8 cellular contexts compared by ENCODE assay signal in the genomic region with DNA sequence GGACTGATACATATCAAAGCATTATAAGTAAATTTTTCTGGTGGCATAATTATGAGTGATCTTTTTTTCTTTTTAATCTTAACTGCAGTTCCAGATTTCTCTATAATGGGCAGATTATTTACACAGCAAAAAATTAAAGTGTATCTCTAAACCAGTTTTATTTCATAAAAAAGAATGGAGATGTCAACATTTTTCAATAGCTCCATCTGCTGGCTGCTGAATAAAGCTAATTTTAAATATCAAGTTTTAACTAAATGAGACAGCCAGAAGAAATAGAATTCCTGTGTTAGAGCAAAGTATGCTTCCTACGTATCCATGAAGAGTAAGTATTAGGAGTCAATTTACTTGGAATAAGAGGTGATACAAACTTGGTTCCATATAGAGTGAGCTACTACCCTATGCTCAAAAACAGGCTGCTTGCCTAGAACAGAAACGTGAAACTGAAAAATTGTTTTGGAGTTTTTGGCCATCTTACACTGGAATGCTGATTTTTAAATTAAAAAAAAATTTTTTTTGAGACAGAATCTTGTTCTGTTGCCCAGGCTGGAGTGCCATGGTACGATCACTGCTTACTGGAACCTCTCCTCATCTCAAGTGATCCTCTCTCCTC. TPM values are rescaled to one million over a fixed set of nuclear protein-coding genes. Genes with fewer than 3 reads are reported as not detected.
DNase-seq lines count a peak whose midpoint lies in the region; ATAC-seq and TF ChIP-seq lines count a peak whose summit lies in the region.

No MANE protein-coding gene starts in this region.

- POLR2A ChIA-PET in AG04450 (lab: Yijun Ruan, JAX), result interaction anchor here (1.0 kb wide), 1 partner anchor 671 kb away, joined by 3 read pairs; no protein-coding TSS in a partner anchor

- no peaks in the 10 kb centered on the region for H3K27me3 ChIP-seq in AG04450 (ENCODE audit: control insufficient read depth, insufficient read depth, low read length)

- H3K27ac Mint-ChIP-seq in glutamatergic neuron (ENCODE audit: unreplicated experiment), result no peak overlapping the region

- H3K36me3 Mint-ChIP-seq in glutamatergic neuron (ENCODE audit: unreplicated experiment), result peaks cover 15% of the 10 kb centered on the region

- CTCF ChIA-PET in AG04450 (lab: Charles Lee), result interaction anchor here (0.6 to 4.1 kb wide), 39 partner anchors 9 to 1143 kb away, joined by 3 to 65 read pairs (median 4); a partner anchor contains a TSS

- ATAC-seq in GM21515 (IDR thresholded peaks at IDR 0.05; ENCODE audit: unreplicated experiment), result no peak

- TF ChIP-seq CTCF in AG04450 (IDR thresholded peaks at IDR 0.05; ENCODE audit: low read depth, low read length), result peak; percentile 57
- peak; percentile 25 for TF ChIP-seq CTCF in GM20000 (IDR thresholded peaks at IDR 0.05; ENCODE audit: extremely low read depth, missing control alignments)
- peak; percentile 52 for TF ChIP-seq CTCF in glutamatergic neuron (IDR thresholded peaks at IDR 0.05; ENCODE audit: partially characterized antibody, unreplicated experiment)

- peaks cover 6% of the 10 kb centered on the region for H3K9me3 ChIP-seq in AG04450 (ENCODE audit: control insufficient read depth, insufficient read depth, low read length)

- no peak overlapping the region for H3K4me3 Mint-ChIP-seq in glutamatergic neuron (ENCODE audit: unreplicated experiment)

- H3K4me1 Mint-ChIP-seq in glutamatergic neuron (ENCODE audit: low read depth, unreplicated experiment), result no peaks in the 10 kb centered on the region

- DNase-seq in AG04450 (ENCODE audit: low read depth, low spot score) (no peak), GM20000 (ENCODE audit: low spot score) (peak; percentile 24), SKM-1 treated with dmso at 0.1 percent for 144 hours (lab: John Stamatoyannopoulos, UW; ENCODE audit: unreplicated experiment) (peak; percentile 23), glutamatergic neuron (no peak)
- no peak for DNase-seq in stimulated activated CD4-positive, alpha-beta T cell treated with anti-CD3 and anti-CD28 coated beads, Interleukin-2, amount 100 ng/mL, for 24 hours
- DNase-seq in NK-92 treated with Interleukin-12 subunit alpha and Interleukin-12 subunit beta, amount 100 ng/mL, for 24 hours (lab: John Stamatoyannopoulos, UW), result no peak
- no peak for DNase-seq in activated CD4-positive, alpha-beta T cell treated with anti-CD3 and anti-CD28 coated beads, Interleukin-2, amount 50 U/mL, for 1 hour

- no peak overlapping the region for H3K4me3 ChIP-seq in AG04450 (ENCODE audit: low read depth, low read length)

- no peak overlapping the region for H3K27ac ChIP-seq in AG04450 (ENCODE audit: low read depth, low read length)

- H3K27me3 Mint-ChIP-seq in glutamatergic neuron (ENCODE audit: unreplicated experiment), result peaks cover 8% of the 10 kb centered on the region

- peaks cover 12% of the 10 kb centered on the region for H3K9me3 Mint-ChIP-seq in glutamatergic neuron (ENCODE audit: unreplicated experiment)

RNA-seq across cellular contexts. Expression of a gene that starts 5.0 kb away (rescaled TPM):
- 12.0 and 16.7 TPM in 2 replicates for polyA plus RNA-seq in AG04450 (2011; rRNA removed)
- polyA minus RNA-seq in AG04450 (2011; rRNA and poly(A)+ RNA removed), result 14.7 and 35.7 TPM in 2 replicates
- total RNA-seq in glutamatergic neuron (ENCODE audit: unreplicated experiment), result 59.2 TPM

RNA-seq across cellular contexts. Expression of a gene that starts 42.7 kb away (rescaled TPM):
- polyA plus RNA-seq in AG04450 (2011; rRNA removed), result 55.4 and 74.5 TPM in 2 replicates
- polyA minus RNA-seq in AG04450 (2011; rRNA and poly(A)+ RNA removed), result 17.0 and 36.9 TPM in 2 replicates
- 129 TPM for total RNA-seq in glutamatergic neuron (ENCODE audit: unreplicated experiment)

Comparison
In these comparisons a context has a peak if more than half of its experiments do, and no peak if none do; other contexts are left out.
1. DNase-seq: peak in GM20000 (single experiment) and SKM-1 treated with dmso at 0.1 percent for 144 hours (single experiment); none in AG04450 (single experiment), glutamatergic neuron (single experiment), stimulated activated CD4-positive, alpha-beta T cell treated with anti-CD3 and anti-CD28 coated beads, Interleukin-2, amount 100 ng/mL, for 24 hours (0 of 2), NK-92 treated with Interleukin-12 subunit alpha and Interleukin-12 subunit beta, amount 100 ng/mL, for 24 hours (single experiment) and activated CD4-positive, alpha-beta T cell treated with anti-CD3 and anti-CD28 coated beads, Interleukin-2, amount 50 U/mL, for 1 hour (single experiment).
2. Peak in every context shown above with its lines, with median percentiles within 50 percentile points of each other: CTCF ChIP-seq.